In genomic region chr3:71330505-71330904, GRCh38 we compare ENCODE assay signal across 8 cellular contexts.
"Had no signal": no experiment of that assay in that cellular context is flagged by ENCODE, and none has a peak within 500 bp of the region (broad histone marks: within the 10 kb centered on the region; RNA-seq: fewer than 3 reads in every experiment).

No MANE protein-coding gene starts in this region.

- H3K4me3 ChIP-seq: GM12878 had no signal

- ATAC-seq: GM12878 had no signal

- FAIRE-seq: G401.6, GM12878, GM12891, GM12892, GM18507, GM19239 had no signal

- DNase-seq: GDM1, GF-D8 had no signal
